Comparison of ENCODE assay signal across 14 cellular contexts in the genomic region with DNA sequence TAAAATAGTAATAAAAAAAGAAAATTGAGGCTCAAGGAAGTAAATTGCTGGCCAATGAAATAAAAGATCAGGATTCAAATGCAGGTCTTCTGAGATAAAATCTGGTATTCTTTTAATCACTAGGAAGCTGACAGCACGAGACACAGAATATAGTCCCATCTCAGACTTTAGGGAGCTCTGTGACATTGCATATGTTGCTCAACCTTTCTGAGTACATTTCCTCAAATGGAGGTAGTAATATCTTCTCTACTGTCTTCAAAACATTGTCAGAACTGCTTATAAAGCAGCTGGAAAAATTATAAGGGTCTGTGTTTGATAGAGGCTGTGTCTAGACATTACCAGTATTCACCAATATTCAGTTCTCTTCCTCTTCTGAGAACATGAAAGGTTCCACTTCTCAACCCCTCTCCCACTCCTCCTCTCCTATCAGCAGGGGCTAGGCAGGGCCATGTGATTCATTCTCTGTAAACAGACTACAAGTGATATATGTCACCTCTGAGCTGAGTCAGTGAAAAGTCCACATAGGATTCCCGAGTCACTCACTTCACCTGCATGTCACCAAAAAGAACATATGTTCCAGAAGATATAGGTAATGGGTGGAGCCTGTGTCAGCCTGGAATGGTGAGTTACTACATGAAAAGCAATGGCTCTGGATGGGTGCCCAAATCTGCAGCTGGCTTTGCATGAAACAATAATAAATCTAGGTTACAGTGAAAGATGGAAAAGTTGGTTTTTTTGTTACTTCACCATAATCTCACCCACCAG. TPM values are rescaled to one million over a fixed set of nuclear protein-coding genes. Genes with fewer than 3 reads are reported as not detected.
A peak's percentile ranks its signal among the peaks of the same experiment; 100 is the strongest.
DNase-seq lines count a peak whose midpoint lies in the region; ATAC-seq, FAIRE-seq and TF ChIP-seq lines count a peak whose summit lies in the region.
"Had no signal": no experiment of that assay in that cellular context is flagged by ENCODE, and none has a peak within 500 bp of the region (broad histone marks: within the 10 kb centered on the region; RNA-seq: fewer than 3 reads in every experiment).

No MANE protein-coding gene starts in this region.

- no peak overlapping the region for H2AFZ ChIP-seq in astrocyte (ENCODE audit: low read depth, low read length)

- H3K9me3 Mint-ChIP-seq in astrocyte (ENCODE audit: unreplicated experiment), result no peaks in the 10 kb centered on the region
- H3K9me3 Mint-ChIP-seq in activated naive CD8-positive, alpha-beta T cell treated with anti-CD3 and anti-CD28 coated beads, Interleukin-2, amount 50 U/mL, for 24 hours, result no peaks in the 10 kb centered on the region
- H3K9me3 Mint-ChIP-seq: neural crest cell had no signal

- H3K4me1 Mint-ChIP-seq in astrocyte (ENCODE audit: low read depth, unreplicated experiment), result peaks cover 40% of the 10 kb centered on the region
- H3K4me1 Mint-ChIP-seq in activated naive CD8-positive, alpha-beta T cell treated with anti-CD3 and anti-CD28 coated beads, Interleukin-2, amount 50 U/mL, for 24 hours, result no peaks in the 10 kb centered on the region
- H3K4me1 Mint-ChIP-seq: CD4-positive, CD25-positive, alpha-beta regulatory T cell had no signal

- no peak for TF ChIP-seq CTCF in astrocyte (IDR thresholded peaks at IDR 0.05; ENCODE audit: insufficient read depth, low read depth, low read length)
- no peak for TF ChIP-seq CTCF in left lung (IDR thresholded peaks at IDR 0.05)

- H3K4me3 Mint-ChIP-seq in astrocyte (ENCODE audit: unreplicated experiment), result no peak overlapping the region
- H3K4me3 Mint-ChIP-seq in activated naive CD8-positive, alpha-beta T cell treated with anti-CD3 and anti-CD28 coated beads, Interleukin-2, amount 50 U/mL, for 24 hours, result no peak overlapping the region
- H3K4me3 Mint-ChIP-seq: CD4-positive, CD25-positive, alpha-beta regulatory T cell; neural crest cell had no signal

- H3K27me3 Mint-ChIP-seq in astrocyte (ENCODE audit: low read depth, unreplicated experiment), result no peaks in the 10 kb centered on the region
- peaks cover 8% of the 10 kb centered on the region for H3K27me3 Mint-ChIP-seq in activated naive CD8-positive, alpha-beta T cell treated with anti-CD3 and anti-CD28 coated beads, Interleukin-2, amount 50 U/mL, for 24 hours

- no peak overlapping the region for H3K4me3 ChIP-seq in astrocyte (ENCODE audit: insufficient read depth, low read depth, low read length)
- no peak overlapping the region for H3K4me3 ChIP-seq in left lung

- no peak overlapping the region for H3K27ac Mint-ChIP-seq in astrocyte (ENCODE audit: unreplicated experiment)
- no peak overlapping the region for H3K27ac Mint-ChIP-seq in activated naive CD8-positive, alpha-beta T cell treated with anti-CD3 and anti-CD28 coated beads, Interleukin-2, amount 50 U/mL, for 24 hours
- H3K27ac Mint-ChIP-seq: CD4-positive, CD25-positive, alpha-beta regulatory T cell had no signal

- no peak for FAIRE-seq in astrocyte (lab: Jason Lieb, UNC)

- H3K9ac ChIP-seq in astrocyte (ENCODE audit: low read length), result no peak overlapping the region
- H3K9ac ChIP-seq: KMS-11 had no signal

- H3K27ac ChIP-seq in astrocyte (ENCODE audit: low read depth, low read length) (no peak overlapping the region), left lung (no peak overlapping the region)
- H3K27ac ChIP-seq: KMS-11 had no signal

- no peak overlapping the region for H3K4me2 ChIP-seq in astrocyte (ENCODE audit: low read length)
- H3K4me2 ChIP-seq: KMS-11 had no signal

- H3K27me3 ChIP-seq in astrocyte (ENCODE audit: insufficient read depth, low read length) (no peaks in the 10 kb centered on the region), left lung (no peaks in the 10 kb centered on the region)

- H3K9me3 ChIP-seq in astrocyte (ENCODE audit: insufficient read depth, low read depth, low read length) (no peaks in the 10 kb centered on the region), left lung (no peaks in the 10 kb centered on the region)

- H3K79me2 ChIP-seq in astrocyte (ENCODE audit: insufficient read depth, low read length), result no peaks in the 10 kb centered on the region

- H3K36me3 Mint-ChIP-seq in astrocyte (ENCODE audit: low read depth, unreplicated experiment), result no peaks in the 10 kb centered on the region
- no peaks in the 10 kb centered on the region for H3K36me3 Mint-ChIP-seq in activated naive CD8-positive, alpha-beta T cell treated with anti-CD3 and anti-CD28 coated beads, Interleukin-2, amount 50 U/mL, for 24 hours (ENCODE audit: low read depth)
- H3K36me3 Mint-ChIP-seq: CD4-positive, CD25-positive, alpha-beta regulatory T cell had no signal

- no peaks in the 10 kb centered on the region for H4K20me1 ChIP-seq in astrocyte (ENCODE audit: insufficient read depth, low read length)

- peak; percentile 44 for ATAC-seq in left lung
- ATAC-seq in HG02852 (IDR thresholded peaks at IDR 0.05; ENCODE audit: unreplicated experiment), result no peak
- no peak for ATAC-seq in activated naive CD8-positive, alpha-beta T cell treated with anti-CD3 and anti-CD28 coated beads, Interleukin-2, amount 50 U/mL, for 24 hours
- ATAC-seq: left cardiac atrium had no signal

- H3K36me3 ChIP-seq in astrocyte (ENCODE audit: insufficient read depth, low read length) (no peaks in the 10 kb centered on the region), left lung (no peaks in the 10 kb centered on the region)

- intact Hi-C loops in left lung (cut with DNase I), result no loop called here

- DNase-seq in DMS53 (lab: John Stamatoyannopoulos, UW), result peak; percentile 94
- DNase-seq in NCI-H146 treated with DMSO at 0.1 percent for 48 hours (lab: John Stamatoyannopoulos, UW; ENCODE audit: unreplicated experiment), result peak; percentile 9
- DNase-seq in astrocyte (ENCODE audit: low read depth), result peak; percentile 54
- DNase-seq in left lung, result no peak
- no peak for DNase-seq in amygdala (lab: John Stamatoyannopoulos, UW)
- DNase-seq in activated naive CD8-positive, alpha-beta T cell treated with anti-CD3 and anti-CD28 coated beads, Interleukin-2, amount 50 U/mL, for 24 hours, result no peak
- no peak for DNase-seq in activated CD4-positive, CD25-positive, alpha-beta regulatory T cell treated with anti-CD3 and anti-CD28 coated beads, Interleukin-2, amount 50 U/mL, for 72 hours
- DNase-seq: activated CD8-positive, alpha-beta memory T cell treated with anti-CD3 and anti-CD28 coated beads, Interleukin-2, amount 50 U/mL, for 48 hours; CD4-positive, CD25-positive, alpha-beta regulatory T cell; left cardiac atrium; NCI-H226 had no signal

- peaks cover 23% of the 10 kb centered on the region for H3K4me1 ChIP-seq in astrocyte (ENCODE audit: insufficient read depth, low read length)
- H3K4me1 ChIP-seq in left lung, result peaks cover 0 to 15% of the 10 kb centered on the region in 2 donors

RNA-seq across cellular contexts. Expression of gene KCNE4, which starts 7.1 kb away (rescaled TPM):
- total RNA-seq in astrocyte (0.27 and 0.34 TPM in 2 replicates), left lung (1 to 10 TPM; 2.4 to 5.9 TPM)
- total RNA-seq: CD4-positive, CD25-positive, alpha-beta regulatory T cell had no signal

Comparison
In these comparisons a context has a peak if more than half of its experiments do, and no peak if none do; other contexts are left out.
1. DNase-seq: peak in DMS53 (single experiment), NCI-H146 treated with DMSO at 0.1 percent for 48 hours (single experiment) and astrocyte (single experiment); none in left lung (0 of 2), amygdala (0 of 56), activated naive CD8-positive, alpha-beta T cell treated with anti-CD3 and anti-CD28 coated beads, Interleukin-2, amount 50 U/mL, for 24 hours (single experiment) and activated CD4-positive, CD25-positive, alpha-beta regulatory T cell treated with anti-CD3 and anti-CD28 coated beads, Interleukin-2, amount 50 U/mL, for 72 hours (single experiment).